In the genomic region with DNA sequence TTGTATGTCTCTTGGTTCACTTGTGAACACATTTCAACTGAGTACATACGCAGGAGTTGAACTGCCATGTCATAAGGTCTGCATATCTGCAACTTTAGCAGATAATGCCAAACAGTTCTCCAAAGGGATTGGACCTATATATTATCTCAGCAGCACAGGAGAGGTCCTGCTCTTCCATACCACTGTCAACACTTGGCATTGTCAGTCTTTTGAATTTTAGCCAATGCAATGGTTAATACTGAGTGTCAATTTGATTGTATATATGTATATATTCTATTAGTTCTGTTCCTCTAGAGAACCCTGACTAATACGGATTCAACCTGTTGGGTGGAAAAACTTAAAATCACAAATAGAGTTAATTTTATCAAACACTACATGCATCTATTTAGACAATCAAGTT, we compare ENCODE assay signal across 23 cellular contexts. TPM values are rescaled to one million over a fixed set of nuclear protein-coding genes. Genes with fewer than 3 reads are reported as not detected.
DNase-seq lines count a peak whose midpoint lies in the region; ATAC-seq, FAIRE-seq and TF ChIP-seq lines count a peak whose summit lies in the region.
"Had no signal": no experiment of that assay in that cellular context is flagged by ENCODE, and none has a peak within 500 bp of the region (broad histone marks: within the 10 kb centered on the region; RNA-seq: fewer than 3 reads in every experiment).

No MANE protein-coding gene starts in this region.

- H2AFZ ChIP-seq in K562 (ENCODE audit: low read depth, low read length), result no peak overlapping the region

- no peak for TF ChIP-seq EP300 in K562 (IDR thresholded peaks at IDR 0.05; ENCODE audit: low read length)

- no peaks in the 10 kb centered on the region for H3K27me3 ChIP-seq in K562 (ENCODE audit: control insufficient read depth in 2 of 2, insufficient read depth in 2 of 2, low read length in 2 of 2)
- H3K27me3 ChIP-seq: BLaER1 treated with 17β-estradiol and CSF1 and Interleukin-3, amounts not matched to agents 10 nM and 100 nM had no signal

- H3K4me2 ChIP-seq in K562 (ENCODE audit: insufficient read depth, low read length), result no peak overlapping the region
- H3K4me2 ChIP-seq: A549; BLaER1 treated with 17β-estradiol and CSF1 and Interleukin-3, amounts not matched to agents 10 nM and 100 nM had no signal

- no peak for FAIRE-seq in K562 (lab: Jason Lieb, UNC)
- FAIRE-seq: A549, D721Med, G401.6, GM12891, GM19239 had no signal

- TF ChIP-seq CTCF in natural killer cell (IDR thresholded peaks at IDR 0.05) (no peak), K562 (IDR thresholded peaks at IDR 0.05 in 2 of 3, conservative IDR thresholded peaks at IDR 0.05 in 1 of 3; ENCODE audit: insufficient read depth in 2 of 3, low read depth in 1 of 3, low read length in 3 of 3) (no peak)

- no peaks in the 10 kb centered on the region for H3K9me1 ChIP-seq in K562 (ENCODE audit: control insufficient read depth, insufficient read depth, low read length)

- peak; percentile 4 for DNase-seq in activated CD4-positive, alpha-beta T cell treated with anti-CD3 and anti-CD28 coated beads, Interleukin-2, amount 10 ng/mL, durations not matched to agents 24 days and 14 days
- DNase-seq in activated CD4-positive, alpha-beta T cell treated with anti-CD3 and anti-CD28 coated beads for 4 hours, result no peak
- DNase-seq in natural killer cell treated with Interleukin-12 subunit alpha and Interleukin-12 subunit beta and Interleukin-15 and Interleukin-18, amount 100 ng/mL, for 72 hours (ENCODE audit: low spot score), result no peak
- no peak for DNase-seq in natural killer cell
- no peak for DNase-seq in K562 (ENCODE audit: extremely low read depth in 1 of 4, low spot score in 3 of 4)
- DNase-seq: AML-193; Caco-2; Calu3; CD4-positive, alpha-beta T cell; CD8-positive, alpha-beta T cell; DMS79 treated with DMSO at 0.1 percent for 48 hours; GF-D8 had no signal

- H3K36me3 Mint-ChIP-seq in activated CD4-positive, alpha-beta T cell treated with anti-CD3 and anti-CD28 coated beads, Interleukin-2, amount 10 ng/mL, durations not matched to agents 24 days and 14 days (ENCODE audit: low read depth), result no peaks in the 10 kb centered on the region
- H3K36me3 Mint-ChIP-seq in natural killer cell treated with Interleukin-12 subunit alpha and Interleukin-12 subunit beta and Interleukin-15 and Interleukin-18, amount 100 ng/mL, for 72 hours, result no peaks in the 10 kb centered on the region
- no peaks in the 10 kb centered on the region for H3K36me3 Mint-ChIP-seq in natural killer cell
- H3K36me3 Mint-ChIP-seq: CD8-positive, alpha-beta T cell had no signal

- in situ Hi-C loops in K562 (cut with MboI), result no loop called here

- CTCF ChIA-PET in K562 (lab: Yijun Ruan, JAX; ENCODE audit: low intra/inter-chr PET ratio), result no interaction called here

- no peak for ATAC-seq in natural killer cell treated with Interleukin-12 subunit alpha and Interleukin-12 subunit beta and Interleukin-15 and Interleukin-18, amount 100 ng/mL, for 72 hours
- ATAC-seq in natural killer cell (no peak), K562 (no peak), GM19324 (IDR thresholded peaks at IDR 0.05; ENCODE audit: low FRiP score, unreplicated experiment) (no peak), GM21737 (IDR thresholded peaks at IDR 0.05; ENCODE audit: unreplicated experiment) (no peak)
- ATAC-seq: A549; CD8-positive, alpha-beta T cell had no signal

- no peaks in the 10 kb centered on the region for H4K20me1 ChIP-seq in K562 (replicated peaks; ENCODE audit: control insufficient read depth, insufficient read depth, low read length)
- H4K20me1 ChIP-seq: BLaER1 treated with 17β-estradiol and CSF1 and Interleukin-3, amounts not matched to agents 10 nM and 100 nM had no signal

- no peak overlapping the region for H3K27ac Mint-ChIP-seq in activated CD4-positive, alpha-beta T cell treated with anti-CD3 and anti-CD28 coated beads, Interleukin-2, amount 10 ng/mL, durations not matched to agents 24 days and 14 days
- peak overlapping the region in 1 of 2 donors; percentile 19 for H3K27ac Mint-ChIP-seq in natural killer cell treated with Interleukin-12 subunit alpha and Interleukin-12 subunit beta and Interleukin-15 and Interleukin-18, amount 100 ng/mL, for 72 hours
- H3K27ac Mint-ChIP-seq in natural killer cell, result no peak overlapping the region
- H3K27ac Mint-ChIP-seq: B cell; CD4-positive, alpha-beta T cell; CD8-positive, alpha-beta T cell had no signal

- WGBS in K562 (ENCODE audit: insufficient coverage, low coverage, missing lambda C conversion rate), result 49% methylated on average over 2 of the region's 2 CpGs

- POLR2A ChIA-PET in K562 (lab: Yijun Ruan, JAX), result interaction anchor here (1.1 kb wide), 1 partner anchor 8 kb away, joined by 5 read pairs; no protein-coding TSS in a partner anchor

- H3K4me3 Mint-ChIP-seq in activated CD4-positive, alpha-beta T cell treated with anti-CD3 and anti-CD28 coated beads, Interleukin-2, amount 10 ng/mL, durations not matched to agents 24 days and 14 days, result no peak overlapping the region
- peak overlapping the region; percentile 70 for H3K4me3 Mint-ChIP-seq in natural killer cell treated with Interleukin-12 subunit alpha and Interleukin-12 subunit beta and Interleukin-15 and Interleukin-18, amount 100 ng/mL, for 72 hours
- no peak overlapping the region for H3K4me3 Mint-ChIP-seq in natural killer cell
- H3K4me3 Mint-ChIP-seq: B cell; CD4-positive, alpha-beta T cell had no signal

- BruUV-seq in K562 (replicated peaks; lab: Mats Ljungman, UMichigan), result no TSS peak

- H3K4me1 Mint-ChIP-seq in activated CD4-positive, alpha-beta T cell treated with anti-CD3 and anti-CD28 coated beads, Interleukin-2, amount 10 ng/mL, durations not matched to agents 24 days and 14 days, result peaks cover 5% of the 10 kb centered on the region
- H3K4me1 Mint-ChIP-seq in natural killer cell treated with Interleukin-12 subunit alpha and Interleukin-12 subunit beta and Interleukin-15 and Interleukin-18, amount 100 ng/mL, for 72 hours (ENCODE audit: low read depth in 2 of 2), result peaks cover 4 to 8% of the 10 kb centered on the region in 2 donors
- peaks cover 0 to 5% of the 10 kb centered on the region in 2 donors for H3K4me1 Mint-ChIP-seq in natural killer cell
- H3K4me1 Mint-ChIP-seq: B cell had no signal

- H3K27me3 Mint-ChIP-seq in activated CD4-positive, alpha-beta T cell treated with anti-CD3 and anti-CD28 coated beads, Interleukin-2, amount 10 ng/mL, durations not matched to agents 24 days and 14 days, result peaks cover 2% of the 10 kb centered on the region
- H3K27me3 Mint-ChIP-seq in natural killer cell treated with Interleukin-12 subunit alpha and Interleukin-12 subunit beta and Interleukin-15 and Interleukin-18, amount 100 ng/mL, for 72 hours, result peaks cover 0 to 4% of the 10 kb centered on the region in 2 donors
- H3K27me3 Mint-ChIP-seq in natural killer cell (ENCODE audit: low read depth in 2 of 2), result no peaks in the 10 kb centered on the region
- H3K27me3 Mint-ChIP-seq: B cell; CD4-positive, alpha-beta T cell had no signal

- no peak for TF ChIP-seq POLR2A in K562 (conservative IDR thresholded peaks at IDR 0.05)

- intact Hi-C loops in activated CD4-positive, alpha-beta T cell treated with anti-CD3 and anti-CD28 coated beads, Interleukin-2, amount 10 ng/mL, durations not matched to agents 24 days and 14 days (cut with micrococcal nuclease), result no loop called here
- intact Hi-C loops in natural killer cell (cut with micrococcal nuclease) (no loop called here), K562 (cut with micrococcal nuclease) (no loop called here)

- no peak overlapping the region for H3K27ac ChIP-seq in K562 (ENCODE audit: extremely low read depth, low read depth, low read length)
- H3K27ac ChIP-seq: 22Rv1; A549; BLaER1 treated with 17β-estradiol and CSF1 and Interleukin-3, amounts not matched to agents 10 nM and 100 nM; C4-2B had no signal

- H3K4me3 ChIP-seq in K562, result no peak overlapping the region
- H3K4me3 ChIP-seq: A549; BLaER1 treated with 17β-estradiol and CSF1 and Interleukin-3, amounts not matched to agents 10 nM and 100 nM had no signal

- H3K9ac ChIP-seq in K562 (ENCODE audit: insufficient read depth in 1 of 2, low read depth in 2 of 2, low read length in 2 of 2), result no peak overlapping the region
- H3K9ac ChIP-seq: BLaER1 treated with 17β-estradiol and CSF1 and Interleukin-3, amounts not matched to agents 10 nM and 100 nM had no signal

- no peak for TF ChIP-seq RAD21 in K562 (CRISPR knock-in tag; conservative IDR thresholded peaks at IDR 0.05 in 1 of 2, IDR thresholded peaks at IDR 0.05 in 1 of 2)

- no peaks in the 10 kb centered on the region for H3K36me3 ChIP-seq in K562 (ENCODE audit: control insufficient read depth, insufficient read depth, low read length)
- H3K36me3 ChIP-seq: BLaER1 treated with 17β-estradiol and CSF1 and Interleukin-3, amounts not matched to agents 10 nM and 100 nM had no signal

- no peaks in the 10 kb centered on the region for H3K79me2 ChIP-seq in K562 (ENCODE audit: control insufficient read depth, insufficient read depth, low read length)

- H3K9me3 ChIP-seq in K562 (replicated peaks; ENCODE audit: control insufficient read depth, insufficient read depth, low read depth, low read length), result no peaks in the 10 kb centered on the region
- H3K9me3 ChIP-seq: A549; BLaER1 treated with 17β-estradiol and CSF1 and Interleukin-3, amounts not matched to agents 10 nM and 100 nM; Caco-2 had no signal

- peaks cover 9 to 15% of the 10 kb centered on the region in 2 experiments; a peak in 4 of 5 replicates for H3K4me1 ChIP-seq in K562 (replicated peaks in 1 of 2; ENCODE audit: control insufficient read depth in 2 of 2, insufficient read depth in 2 of 2, low read length in 2 of 2)
- H3K4me1 ChIP-seq: A549 had no signal

- no peaks in the 10 kb centered on the region for H3K9me3 Mint-ChIP-seq in activated CD4-positive, alpha-beta T cell treated with anti-CD3 and anti-CD28 coated beads, Interleukin-2, amount 10 ng/mL, durations not matched to agents 24 days and 14 days
- H3K9me3 Mint-ChIP-seq in natural killer cell treated with Interleukin-12 subunit alpha and Interleukin-12 subunit beta and Interleukin-15 and Interleukin-18, amount 100 ng/mL, for 72 hours, result no peaks in the 10 kb centered on the region
- H3K9me3 Mint-ChIP-seq in natural killer cell, result no peaks in the 10 kb centered on the region
- H3K9me3 Mint-ChIP-seq: CD4-positive, alpha-beta T cell; CD8-positive, alpha-beta T cell had no signal

RNA-seq across cellular contexts. Expression of gene ARHGAP18, which starts 26.1 kb away (rescaled TPM):
- 3.2 and 3.8 TPM in 2 replicates for total RNA-seq in activated CD4-positive, alpha-beta T cell treated with anti-CD3 and anti-CD28 coated beads, Interleukin-2, amount 10 ng/mL, durations not matched to agents 24 days and 14 days
- total RNA-seq in natural killer cell treated with Interleukin-12 subunit alpha and Interleukin-12 subunit beta and Interleukin-15 and Interleukin-18, amount 100 ng/mL, for 72 hours, result 10 to 100 TPM; 10.4 to 14.3 TPM
- total RNA-seq in natural killer cell (10 to 100 TPM; 11.5 to 12.5 (median 11.8) TPM), K562 (2014; rRNA removed) (15.5 and 16.2 TPM in 2 replicates), K562 (2014; rRNA removed; fragmentation: Illumina TruSeq; extraction: Trizol) (29.7 and 33.9 TPM in 2 replicates), K562 (2015; rRNA removed; fragmentation: Illumina TruSeq; extraction: Trizol) (21.6 and 24.3 TPM in 2 replicates), K562 (2021) (18.4 and 21.1 TPM in 2 replicates)
- 15.1 and 38.1 TPM in 2 replicates for total RNA-seq in K562 (2011; cell fraction: chromatin; rRNA removed; ENCODE audit: low replicate concordance)
- 9.8 and 11.2 TPM in 2 replicates for total RNA-seq in K562 (2011; cell fraction: nucleolus; rRNA removed)
- 14.4 and 21.6 TPM in 2 replicates for total RNA-seq in K562 (2011; cell fraction: nucleoplasm; rRNA removed)
- polyA plus RNA-seq in K562 (2011; rRNA removed) (25.6 and 25.8 TPM in 2 replicates), K562 (2014; fragmentation: Illumina TruSeq; extraction: Trizol) (20.2 and 22.0 TPM in 2 replicates), K562 (2014; fragmentation: Nextera tagmentation; extraction: Ambion mirVana) (10 to 100 TPM; 17.8 to 19.0 TPM), K562 (2014; rRNA removed) (11.8 and 13.3 TPM in 2 replicates)
- 4.0 and 10.9 TPM in 2 replicates for polyA plus RNA-seq in K562 (2011; cell fraction: cytosol; rRNA removed)
- 7.1 and 10.8 TPM in 2 replicates for polyA plus RNA-seq in K562 (2011; cell fraction: nucleus; rRNA removed)
- polyA plus RNA-seq in K562 (2012), result 14.6 and 19.2 TPM in 2 replicates
- polyA minus RNA-seq in K562 (2011; rRNA and poly(A)+ RNA removed), result 38.4 and 50.9 TPM in 2 replicates
- polyA minus RNA-seq in K562 (2011; cell fraction: cytosol; rRNA and poly(A)+ RNA removed), result 16.6 and 20.7 TPM in 2 replicates
- polyA minus RNA-seq in K562 (2011; cell fraction: nucleus; rRNA and poly(A)+ RNA removed), result 13.2 and 34.0 TPM in 2 replicates
